Comparison of ENCODE assay signal across 8 cellular contexts in the genomic region with DNA sequence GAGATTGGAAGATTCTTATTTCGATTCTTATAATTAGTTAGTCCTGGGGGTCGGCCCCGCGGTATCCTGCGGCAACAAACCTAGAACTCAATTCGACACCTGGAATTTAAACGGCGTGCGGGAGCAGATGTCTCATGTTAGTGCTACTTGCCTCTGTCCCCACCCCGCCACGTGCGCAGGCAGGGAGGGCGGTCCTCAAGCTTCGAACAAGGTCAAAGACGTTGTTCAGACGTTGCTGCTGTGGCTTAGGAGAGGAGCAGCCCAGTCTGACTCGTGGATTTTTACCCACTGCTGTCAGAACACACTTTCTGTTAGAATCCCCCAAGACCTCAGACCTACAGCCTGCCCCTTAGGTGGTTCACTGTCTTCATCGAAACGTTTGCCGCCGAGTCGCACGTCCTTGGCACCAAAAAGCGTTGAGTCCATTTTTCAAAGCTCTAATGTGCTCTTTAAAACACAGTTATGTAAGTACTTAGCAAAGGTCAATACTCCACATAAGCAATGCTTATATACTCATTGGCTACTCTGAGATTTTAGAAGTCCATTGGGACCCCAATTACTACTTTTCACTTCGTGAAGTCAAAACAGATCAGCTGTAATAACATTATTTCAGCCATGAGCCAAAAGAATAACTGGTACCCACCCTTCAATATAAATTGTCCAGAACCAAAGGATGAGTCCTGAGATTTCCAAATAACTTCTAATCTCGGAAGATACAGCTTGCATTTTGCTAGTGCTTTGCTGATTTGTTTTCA. TPM values are rescaled to one million over a fixed set of nuclear protein-coding genes. Genes with fewer than 3 reads are reported as not detected.
A peak's percentile ranks its signal among the peaks of the same experiment; 100 is the strongest.
DNase-seq lines count a peak whose midpoint lies in the region; ATAC-seq and TF ChIP-seq lines count a peak whose summit lies in the region.

No MANE protein-coding gene starts in this region.

- no peaks in the 10 kb centered on the region for H3K9me3 ChIP-seq in naive thymus-derived CD4-positive, alpha-beta T cell (ENCODE audit: control insufficient read depth in 2 of 3, low read length in 3 of 3)

- peak overlapping the region; percentile 62 for H3K4me3 ChIP-seq in naive thymus-derived CD4-positive, alpha-beta T cell (ENCODE audit: low read length)

- DNase-seq in GM10266 (ENCODE audit: extremely low spot score) = peak; percentile 71
- no peak for DNase-seq in epithelial cell of prostate (ENCODE audit: low read depth, low spot score)
- peak in 1 of 9 donors; percentile 90 for DNase-seq in naive thymus-derived CD4-positive, alpha-beta T cell
- no peak for DNase-seq in EL
- no peak for DNase-seq in HK-2 (ENCODE audit: unreplicated experiment)

- H3K9me3 Mint-ChIP-seq in T-helper 1 cell treated with Interleukin-12 subunit alpha and Interleukin-12 subunit beta and Interleukin-4 antibody, amounts not matched to agents 30 μg/mL and 1 μg/mL, for 36 hours = no peaks in the 10 kb centered on the region
- H3K9me3 Mint-ChIP-seq in naive thymus-derived CD4-positive, alpha-beta T cell = peaks cover 0 to 8% (median 0%) of the 10 kb centered on the region in 11 donors

- POLR2A ChIA-PET in naive thymus-derived CD4-positive, alpha-beta T cell (lab: Charles Lee) = interaction anchor here (0.6 to 3.9 kb wide), 19 partner anchors 9 to 417 kb away, joined by 3 to 39 read pairs (median 4); a partner anchor contains a TSS

- peaks cover 24% of the 10 kb centered on the region for H3K36me3 Mint-ChIP-seq in T-helper 1 cell treated with Interleukin-12 subunit alpha and Interleukin-12 subunit beta and Interleukin-4 antibody, amounts not matched to agents 30 μg/mL and 1 μg/mL, for 36 hours (ENCODE audit: low read depth)
- peaks cover 3 to 26% (median 12%) of the 10 kb centered on the region in 5 donors for H3K36me3 Mint-ChIP-seq in naive thymus-derived CD4-positive, alpha-beta T cell

- CTCF ChIA-PET in naive thymus-derived CD4-positive, alpha-beta T cell (lab: Charles Lee) = interaction anchor here (1.0 to 1.4 kb wide), 3 partner anchors 53 to 297 kb away, joined by 3 to 5 read pairs (median 3); a partner anchor contains a TSS

- H3K4me1 Mint-ChIP-seq in T-helper 1 cell treated with Interleukin-12 subunit alpha and Interleukin-12 subunit beta and Interleukin-4 antibody, amounts not matched to agents 30 μg/mL and 1 μg/mL, for 36 hours (ENCODE audit: low read depth) = peaks cover 22% of the 10 kb centered on the region
- peaks cover 24 to 44% (median 39%) of the 10 kb centered on the region in 7 donors for H3K4me1 Mint-ChIP-seq in naive thymus-derived CD4-positive, alpha-beta T cell

- peaks cover 0 to 10% (median 0%) of the 10 kb centered on the region in 3 experiments for H3K36me3 ChIP-seq in naive thymus-derived CD4-positive, alpha-beta T cell (ENCODE audit: control insufficient read depth in 2 of 3, insufficient read depth in 3 of 3, low read length in 3 of 3)

- H3K27me3 ChIP-seq in naive thymus-derived CD4-positive, alpha-beta T cell (ENCODE audit: control insufficient read depth in 2 of 2, insufficient read depth in 2 of 2, low read length in 2 of 2) = no peaks in the 10 kb centered on the region

- peak; percentile 47 for ATAC-seq in GM19455 (IDR thresholded peaks at IDR 0.05; ENCODE audit: unreplicated experiment)
- ATAC-seq in HG03457 (IDR thresholded peaks at IDR 0.05; ENCODE audit: unreplicated experiment) = peak; percentile 39
- ATAC-seq in naive thymus-derived CD4-positive, alpha-beta T cell = peak; percentile 62

- no peaks in the 10 kb centered on the region for H3K27me3 Mint-ChIP-seq in T-helper 1 cell treated with Interleukin-12 subunit alpha and Interleukin-12 subunit beta and Interleukin-4 antibody, amounts not matched to agents 30 μg/mL and 1 μg/mL, for 36 hours (ENCODE audit: low read depth)
- H3K27me3 Mint-ChIP-seq in naive thymus-derived CD4-positive, alpha-beta T cell = peaks cover 0 to 2% (median 0%) of the 10 kb centered on the region in 5 donors

- H3K4me3 Mint-ChIP-seq in T-helper 1 cell treated with Interleukin-12 subunit alpha and Interleukin-12 subunit beta and Interleukin-4 antibody, amounts not matched to agents 30 μg/mL and 1 μg/mL, for 36 hours = peak overlapping the region; percentile 97
- H3K4me3 Mint-ChIP-seq in naive thymus-derived CD4-positive, alpha-beta T cell = peak overlapping the region; percentile 93 to 97 (median 96)

- H3K27ac Mint-ChIP-seq in T-helper 1 cell treated with Interleukin-12 subunit alpha and Interleukin-12 subunit beta and Interleukin-4 antibody, amounts not matched to agents 30 μg/mL and 1 μg/mL, for 36 hours = peak overlapping the region; percentile 99
- peak overlapping the region; percentile 95 to 100 (median 99) for H3K27ac Mint-ChIP-seq in naive thymus-derived CD4-positive, alpha-beta T cell

- intact Hi-C loops in naive thymus-derived CD4-positive, alpha-beta T cell (cut with micrococcal nuclease) = loop anchor here (1.0 to 5.0 kb wide), 14 partner anchors 22 to 1241 kb away; a partner anchor contains a TSS

- peaks cover 28% of the 10 kb centered on the region in 2 donors for H3K4me1 ChIP-seq in naive thymus-derived CD4-positive, alpha-beta T cell (ENCODE audit: control insufficient read depth in 2 of 2, insufficient read depth in 2 of 2, low read length in 2 of 2)

- no peak for TF ChIP-seq CTCF in GM10266 (IDR thresholded peaks at IDR 0.05; ENCODE audit: control insufficient read depth, insufficient read depth, low read depth, missing control alignments)

- H3K27ac ChIP-seq in epithelial cell of prostate = peak overlapping the region; percentile 94
- peak overlapping the region; percentile 99 for H3K27ac ChIP-seq in naive thymus-derived CD4-positive, alpha-beta T cell (ENCODE audit: low read depth, low read length)

RNA-seq across cellular contexts. Expression of a gene that starts 2.7 kb away (rescaled TPM):
- 100 to 1,000 TPM; 115 to 162 (median 135) TPM for total RNA-seq in naive thymus-derived CD4-positive, alpha-beta T cell
- 100 to 1,000 TPM; 102 to 130 TPM for polyA plus RNA-seq in naive thymus-derived CD4-positive, alpha-beta T cell

RNA-seq across cellular contexts. Expression of a gene that starts 53.1 kb away (rescaled TPM):
- 10 to 100 TPM in 1 of 5 experiments, 1 to 10 TPM in 4; 5.1 to 54.6 (median 7.0) TPM for total RNA-seq in naive thymus-derived CD4-positive, alpha-beta T cell
- 1 to 10 TPM; 4.2 to 5.0 TPM for polyA plus RNA-seq in naive thymus-derived CD4-positive, alpha-beta T cell

RNA-seq across cellular contexts. Expression of a gene that starts 54.8 kb away (rescaled TPM):
- 10 to 100 TPM in 3 of 5 experiments, 1 to 10 TPM in 2; 4.0 to 20.0 (median 12.5) TPM for total RNA-seq in naive thymus-derived CD4-positive, alpha-beta T cell
- 10 to 100 TPM; 12.9 to 13.5 TPM for polyA plus RNA-seq in naive thymus-derived CD4-positive, alpha-beta T cell

RNA-seq across cellular contexts. Expression of a gene that starts 54.9 kb away (rescaled TPM):
- 10 to 100 TPM; 38.6 to 69.7 (median 48.2) TPM for total RNA-seq in naive thymus-derived CD4-positive, alpha-beta T cell
- polyA plus RNA-seq in naive thymus-derived CD4-positive, alpha-beta T cell = 10 to 100 TPM; 36.8 to 50.3 TPM
